In the genomic region with DNA sequence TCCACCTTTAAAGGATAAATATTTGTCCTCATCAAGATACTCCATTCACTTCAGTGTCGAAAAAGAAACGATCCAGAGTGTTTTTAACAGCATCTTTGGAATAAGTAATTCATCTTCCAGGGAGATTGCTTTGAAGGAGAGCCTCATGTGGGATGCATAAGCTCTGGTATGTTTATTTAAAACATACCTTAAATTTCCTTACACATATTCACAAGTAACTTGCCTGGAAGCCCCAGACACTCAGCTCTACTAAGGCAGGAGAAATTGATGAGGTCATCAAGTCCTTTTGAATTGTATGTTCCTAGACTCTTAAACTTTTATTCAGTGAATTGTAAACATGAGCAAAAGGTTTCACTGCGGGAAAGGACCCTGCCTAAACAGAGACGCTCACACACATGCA, we compare ENCODE assay signal across 14 cellular contexts.
DNase-seq lines count a peak whose midpoint lies in the region; ATAC-seq and TF ChIP-seq lines count a peak whose summit lies in the region.
"Had no signal": no experiment of that assay in that cellular context is flagged by ENCODE, and none has a peak within 500 bp of the region (broad histone marks: within the 10 kb centered on the region; RNA-seq: fewer than 3 reads in every experiment).

No MANE protein-coding gene starts in this region.

- intact Hi-C loops in CD4-positive, alpha-beta memory T cell (cut with micrococcal nuclease): no loop called here

- H3K4me3 Mint-ChIP-seq in HFFc6: peak overlapping the region; percentile 86
- no peak overlapping the region for H3K4me3 Mint-ChIP-seq in activated T-cell treated with anti-CD3 and anti-CD28 coated beads, Interleukin-2, amount 50 U/mL, for 72 hours
- H3K4me3 Mint-ChIP-seq in CD4-positive, alpha-beta memory T cell: no peak overlapping the region
- H3K4me3 Mint-ChIP-seq: CD4-positive, alpha-beta T cell had no signal

- DNase-seq in AG04450 (ENCODE audit: low read depth, low spot score) (peak; percentile 85), HFFc6 (peak; percentile 87), adipocyte (ENCODE audit: low read depth) (peak; percentile 83), hepatocyte (ENCODE audit: low spot score) (no peak)
- DNase-seq in stimulated activated CD4-positive, alpha-beta T cell treated with anti-CD3 and anti-CD28 coated beads, Interleukin-4, amount 100 ng/mL, for 4 hours: no peak
- no peak for DNase-seq in activated T-cell treated with anti-CD3 and anti-CD28 coated beads, Interleukin-2, amount 50 U/mL, for 72 hours
- DNase-seq in CD4-positive, alpha-beta memory T cell: no peak
- DNase-seq: activated naive CD4-positive, alpha-beta T cell; CD4-positive, alpha-beta T cell; hippocampal formation; NCI-H526; testis had no signal

- ATAC-seq in activated T-cell treated with anti-CD3 and anti-CD28 coated beads, Interleukin-2, amount 50 U/mL, for 72 hours (replicated peaks in 1 of 2): no peak
- no peak for ATAC-seq in HG02798 (IDR thresholded peaks at IDR 0.05; ENCODE audit: poor library complexity, unreplicated experiment)

- no peaks in the 10 kb centered on the region for H3K9me2 ChIP-seq in hepatocyte (replicated peaks; ENCODE audit: insufficient read depth)

- no peak overlapping the region for H2AFZ ChIP-seq in hepatocyte

- no peaks in the 10 kb centered on the region for H3K36me3 ChIP-seq in adipocyte (ENCODE audit: control insufficient read depth, insufficient read depth, low read length, severe bottlenecking)
- H3K36me3 ChIP-seq in hepatocyte (replicated peaks; ENCODE audit: insufficient read depth, low read depth): no peaks in the 10 kb centered on the region
- no peaks in the 10 kb centered on the region for H3K36me3 ChIP-seq in CD4-positive, alpha-beta memory T cell (ENCODE audit: insufficient read depth, low read length)

- H3K27me3 Mint-ChIP-seq in HFFc6 (ENCODE audit: insufficient read depth): no peaks in the 10 kb centered on the region
- H3K27me3 Mint-ChIP-seq in activated T-cell treated with anti-CD3 and anti-CD28 coated beads, Interleukin-2, amount 50 U/mL, for 72 hours (ENCODE audit: low read depth): peaks cover 13% of the 10 kb centered on the region
- H3K27me3 Mint-ChIP-seq in CD4-positive, alpha-beta memory T cell: peaks cover 6 to 15% of the 10 kb centered on the region in 2 donors

- peaks cover 55% of the 10 kb centered on the region for H3K4me1 Mint-ChIP-seq in HFFc6 (ENCODE audit: low read depth)
- H3K4me1 Mint-ChIP-seq in activated T-cell treated with anti-CD3 and anti-CD28 coated beads, Interleukin-2, amount 50 U/mL, for 72 hours (ENCODE audit: low read depth): peaks cover 13% of the 10 kb centered on the region
- peaks cover 5 to 9% (median 8%) of the 10 kb centered on the region in 4 donors for H3K4me1 Mint-ChIP-seq in CD4-positive, alpha-beta memory T cell

- H3K27ac Mint-ChIP-seq in HFFc6: peak overlapping the region; percentile 88
- H3K27ac Mint-ChIP-seq in activated T-cell treated with anti-CD3 and anti-CD28 coated beads, Interleukin-2, amount 50 U/mL, for 72 hours: no peak overlapping the region
- H3K27ac Mint-ChIP-seq in CD4-positive, alpha-beta memory T cell: no peak overlapping the region
- H3K27ac Mint-ChIP-seq: CD4-positive, alpha-beta T cell had no signal

- no peak overlapping the region for H3K9ac ChIP-seq in adipocyte (ENCODE audit: low read length)

- H3K79me2 ChIP-seq in hepatocyte: no peaks in the 10 kb centered on the region

- H3K4me3 ChIP-seq in AG04450 (ENCODE audit: low read depth, low read length) (peak overlapping the region; percentile 60), adipocyte (ENCODE audit: low read length) (peak overlapping the region; percentile 48), hepatocyte (no peak overlapping the region)
- peak overlapping the region in 1 of 2 donors; percentile 8 for H3K4me3 ChIP-seq in CD4-positive, alpha-beta memory T cell (ENCODE audit: low read length in 2 of 2)
- H3K4me3 ChIP-seq: testis had no signal

- peak overlapping the region; percentile 65 for H3K4me2 ChIP-seq in hepatocyte

- TF ChIP-seq CTCF in AG04450 (IDR thresholded peaks at IDR 0.05; ENCODE audit: low read depth, low read length): no peak
- no peak for TF ChIP-seq CTCF in HFFc6 (IDR thresholded peaks at IDR 0.05)
- TF ChIP-seq CTCF in hepatocyte (IDR thresholded peaks at IDR 0.05; ENCODE audit: poor library complexity): no peak

- CTCF ChIA-PET in AG04450 (lab: Charles Lee): interaction anchor here (1.9 kb wide), 1 partner anchor 49 kb away, joined by 15 read pairs; no protein-coding TSS in a partner anchor
- CTCF ChIA-PET in CD4-positive, alpha-beta memory T cell (lab: Charles Lee; ENCODE audit: partially characterized antibody): no interaction called here

- no peaks in the 10 kb centered on the region for H3K36me3 Mint-ChIP-seq in HFFc6 (ENCODE audit: low read depth)
- no peaks in the 10 kb centered on the region for H3K36me3 Mint-ChIP-seq in activated T-cell treated with anti-CD3 and anti-CD28 coated beads, Interleukin-2, amount 50 U/mL, for 72 hours (ENCODE audit: insufficient read depth in 2 of 2)
- no peaks in the 10 kb centered on the region for H3K36me3 Mint-ChIP-seq in CD4-positive, alpha-beta memory T cell

- H3K4me1 ChIP-seq in adipocyte (ENCODE audit: control insufficient read depth, insufficient read depth, low read length) (peaks cover 14% of the 10 kb centered on the region), hepatocyte (ENCODE audit: insufficient read depth) (peaks cover 23% of the 10 kb centered on the region)
- H3K4me1 ChIP-seq in CD4-positive, alpha-beta memory T cell (ENCODE audit: insufficient read depth, low read length): peaks cover 10% of the 10 kb centered on the region

- H4K20me1 ChIP-seq in hepatocyte (ENCODE audit: insufficient read depth, poor library complexity, severe bottlenecking): no peaks in the 10 kb centered on the region

- POLR2A ChIA-PET in AG04450 (lab: Yijun Ruan, JAX): interaction anchor here (0.5 to 1.5 kb wide), 11 partner anchors 16 to 427 kb away, joined by 3 to 7 read pairs (median 4); no protein-coding TSS in a partner anchor
- POLR2A ChIA-PET in CD4-positive, alpha-beta memory T cell (lab: Charles Lee; ENCODE audit: partially characterized antibody): no interaction called here

- H3K9me3 ChIP-seq in AG04450 (ENCODE audit: control insufficient read depth, insufficient read depth, low read length) (no peaks in the 10 kb centered on the region), adipocyte (ENCODE audit: control insufficient read depth, low read length) (no peaks in the 10 kb centered on the region), hepatocyte (ENCODE audit: low read depth) (no peaks in the 10 kb centered on the region)
- H3K9me3 ChIP-seq in CD4-positive, alpha-beta memory T cell (ENCODE audit: control insufficient read depth in 1 of 2, low read length in 2 of 2): no peaks in the 10 kb centered on the region
- H3K9me3 ChIP-seq: testis had no signal

- H3K27ac ChIP-seq in AG04450 (ENCODE audit: low read depth, low read length) (peak overlapping the region; percentile 91), hepatocyte (peak overlapping the region; percentile 59)
- no peak overlapping the region for H3K27ac ChIP-seq in CD4-positive, alpha-beta memory T cell (ENCODE audit: low read depth, low read length)
- H3K27ac ChIP-seq: testis had no signal

- WGBS in hepatocyte (ENCODE audit: low lambda C conversion rate, missing lambda C conversion rate): 28% methylated on average over 4 of the region's 4 CpGs

- H3K9me3 Mint-ChIP-seq in HFFc6: no peaks in the 10 kb centered on the region
- H3K9me3 Mint-ChIP-seq in activated T-cell treated with anti-CD3 and anti-CD28 coated beads, Interleukin-2, amount 50 U/mL, for 72 hours: no peaks in the 10 kb centered on the region
- no peaks in the 10 kb centered on the region for H3K9me3 Mint-ChIP-seq in CD4-positive, alpha-beta memory T cell
- H3K9me3 Mint-ChIP-seq: activated CD4-positive, alpha-beta T cell treated with anti-CD3 and anti-CD28 coated beads, Interleukin-2, amount 10 ng/mL, durations not matched to agents 24 days and 14 days; CD4-positive, alpha-beta T cell had no signal

- H3K27me3 ChIP-seq in AG04450 (ENCODE audit: control insufficient read depth, insufficient read depth, low read length): no peaks in the 10 kb centered on the region
- no peaks in the 10 kb centered on the region for H3K27me3 ChIP-seq in adipocyte (replicated peaks; ENCODE audit: control insufficient read depth, insufficient read depth, low read length)
- no peaks in the 10 kb centered on the region for H3K27me3 ChIP-seq in hepatocyte
- no peaks in the 10 kb centered on the region for H3K27me3 ChIP-seq in CD4-positive, alpha-beta memory T cell (ENCODE audit: insufficient read depth, low read length)
- H3K27me3 ChIP-seq: testis had no signal

Comparison
In these comparisons a context has a peak if more than half of its experiments do, and no peak if none do; other contexts are left out.
1. DNase-seq: peak in AG04450 (single experiment), HFFc6 (single experiment) and adipocyte (single experiment); none in hepatocyte (single experiment), stimulated activated CD4-positive, alpha-beta T cell treated with anti-CD3 and anti-CD28 coated beads, Interleukin-4, amount 100 ng/mL, for 4 hours (0 of 2), activated T-cell treated with anti-CD3 and anti-CD28 coated beads, Interleukin-2, amount 50 U/mL, for 72 hours (0 of 2) and CD4-positive, alpha-beta memory T cell (0 of 5).